In the genomic region with DNA sequence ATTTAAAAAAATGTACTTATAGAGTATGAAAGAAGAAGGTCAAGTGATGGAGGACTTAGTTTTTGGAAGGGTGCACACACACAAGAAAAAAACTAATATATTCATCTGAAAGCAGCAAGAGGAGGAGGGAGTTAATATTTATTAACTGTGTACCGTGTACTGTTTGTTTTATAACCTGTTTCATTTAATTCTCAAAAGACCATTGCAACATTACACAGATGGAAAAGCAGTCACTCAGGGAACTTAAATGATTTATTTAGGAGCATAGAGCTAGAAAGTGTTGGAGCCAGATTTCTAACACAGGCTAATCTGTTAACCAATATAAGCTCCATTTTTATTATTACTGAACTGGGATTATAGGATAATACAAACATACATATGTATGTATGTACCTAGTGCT, we compare ENCODE assay signal across 24 cellular contexts. TPM values are rescaled to one million over a fixed set of nuclear protein-coding genes. Genes with fewer than 3 reads are reported as not detected.
A peak's percentile ranks its signal among the peaks of the same experiment; 100 is the strongest.
DNase-seq lines count a peak whose midpoint lies in the region; ATAC-seq, FAIRE-seq and TF ChIP-seq lines count a peak whose summit lies in the region.
"Had no signal": no experiment of that assay in that cellular context is flagged by ENCODE, and none has a peak within 500 bp of the region (broad histone marks: within the 10 kb centered on the region; RNA-seq: fewer than 3 reads in every experiment).

No MANE protein-coding gene starts in this region.

- peak overlapping the region; percentile 39; the same call in 1 of the 2 replicates for H3K27ac ChIP-seq in C4-2B
- H3K27ac ChIP-seq: A549; BLaER1 treated with 17β-estradiol and CSF1 and Interleukin-3, amounts not matched to agents 10 nM and 100 nM; GM23248 had no signal

- ATAC-seq in T-helper 17 cell = no peak
- ATAC-seq in effector memory CD8-positive, alpha-beta T cell (replicated peaks) = no peak
- no peak for ATAC-seq in GM18873 (IDR thresholded peaks at IDR 0.05; ENCODE audit: low FRiP score, unreplicated experiment)
- ATAC-seq in GM19023 (IDR thresholded peaks at IDR 0.05; ENCODE audit: unreplicated experiment) = no peak
- ATAC-seq: A549; CD8-positive, alpha-beta T cell; GM12878 had no signal

- no peaks in the 10 kb centered on the region for H3K9me3 ChIP-seq in T-helper 17 cell (ENCODE audit: control insufficient read depth, low read length, poor library complexity, severe bottlenecking)
- H3K9me3 ChIP-seq: A549, BE2C, Caco-2 had no signal

- DNase-seq in D721Med (ENCODE audit: insufficient read length, low spot score) (no peak), T-helper 17 cell (no peak), pons (ENCODE audit: low spot score) (no peak), GM19239 (ENCODE audit: insufficient read length, low spot score) (no peak)
- DNase-seq in effector memory CD8-positive, alpha-beta T cell = no peak
- DNase-seq: 8988T; ACHN; AML-193; BE2C; Caco-2; CD8-positive, alpha-beta T cell; DMS53; DND-41; GDM1; GM23248; H7; HCEC 1CT had no signal

- peaks cover 21% of the 10 kb centered on the region for H3K4me1 Mint-ChIP-seq in T-helper 17 cell
- H3K4me1 Mint-ChIP-seq in effector memory CD8-positive, alpha-beta T cell (ENCODE audit: low read depth in 2 of 2) = peaks cover 6 to 18% of the 10 kb centered on the region in 2 donors

- H3K27me3 Mint-ChIP-seq in T-helper 17 cell = no peaks in the 10 kb centered on the region
- H3K27me3 Mint-ChIP-seq in effector memory CD8-positive, alpha-beta T cell = no peaks in the 10 kb centered on the region

- TF ChIP-seq CTCF in C4-2B (conservative IDR thresholded peaks at IDR 0.05) (no peak), D721Med (IDR thresholded peaks at IDR 0.05; ENCODE audit: insufficient read depth, missing control alignments) (no peak)

- peaks cover 10% of the 10 kb centered on the region for H3K36me3 Mint-ChIP-seq in T-helper 17 cell (ENCODE audit: low read depth)
- peaks cover 41% of the 10 kb centered on the region for H3K36me3 Mint-ChIP-seq in effector memory CD8-positive, alpha-beta T cell (ENCODE audit: insufficient read depth)

- H3K9me3 Mint-ChIP-seq in effector memory CD8-positive, alpha-beta T cell = no peaks in the 10 kb centered on the region

- peak overlapping the region; percentile 65 for H3K27ac Mint-ChIP-seq in T-helper 17 cell
- H3K27ac Mint-ChIP-seq in effector memory CD8-positive, alpha-beta T cell = peak overlapping the region; percentile 2 to 72
- H3K27ac Mint-ChIP-seq: CD8-positive, alpha-beta T cell had no signal

- FAIRE-seq in D721Med (lab: Jason Lieb, UNC) (peak; percentile 11), GM19239 (lab: Jason Lieb, UNC) (no peak)
- FAIRE-seq: A549, GM12878, H1 had no signal

- no peak overlapping the region for H3K4me3 Mint-ChIP-seq in T-helper 17 cell
- no peak overlapping the region for H3K4me3 Mint-ChIP-seq in effector memory CD8-positive, alpha-beta T cell
- H3K4me3 Mint-ChIP-seq: CD8-positive, alpha-beta T cell had no signal

RNA-seq across cellular contexts. Expression of a gene that starts 36.7 kb away (rescaled TPM):
- total RNA-seq in T-helper 17 cell = 10 to 100 TPM; 43.5 to 44.5 TPM
